In the genomic region with DNA sequence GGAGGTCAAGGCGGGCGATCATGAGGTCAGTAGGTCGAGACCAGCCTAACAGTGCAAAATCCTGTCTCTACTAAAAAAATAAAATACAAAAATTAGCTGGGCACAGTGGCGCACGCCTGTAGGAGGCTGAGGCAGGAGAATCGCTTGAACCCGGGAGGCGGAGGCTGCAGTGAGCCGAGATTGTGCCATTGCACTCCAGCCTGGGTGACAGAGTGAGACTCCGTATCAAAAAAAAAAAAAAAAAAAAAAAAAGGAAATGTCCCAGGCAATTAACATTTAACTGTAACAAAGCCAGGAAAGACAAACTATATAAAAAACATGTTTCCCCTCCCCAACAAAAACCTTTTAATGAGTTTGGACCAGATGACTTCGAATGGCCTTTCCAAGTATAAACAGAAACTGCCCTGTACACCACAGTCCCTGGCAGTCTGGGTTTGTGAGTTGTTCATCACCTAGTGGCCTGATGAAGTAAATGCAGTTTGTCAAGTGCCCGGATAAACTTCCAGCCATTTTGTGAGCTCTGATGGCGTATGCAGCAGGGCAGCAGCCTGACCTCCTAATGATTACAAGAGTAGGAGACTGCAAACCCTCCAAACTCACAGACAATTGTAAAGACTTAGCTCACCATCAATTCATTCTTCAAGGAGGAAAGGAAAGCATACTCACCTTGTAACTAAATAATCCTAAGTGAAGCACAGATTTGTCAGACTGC, we compare ENCODE assay signal across 8 cellular contexts. TPM values are rescaled to one million over a fixed set of nuclear protein-coding genes. Genes with fewer than 3 reads are reported as not detected.
A peak's percentile ranks its signal among the peaks of the same experiment; 100 is the strongest.
DNase-seq lines count a peak whose midpoint lies in the region; ATAC-seq and TF ChIP-seq lines count a peak whose summit lies in the region.

No MANE protein-coding gene starts in this region.

- no peaks in the 10 kb centered on the region for H3K27me3 Mint-ChIP-seq in glutamatergic neuron (ENCODE audit: unreplicated experiment)

- H3K4me3 ChIP-seq in adrenal gland (no peak overlapping the region), ovary (no peak overlapping the region)

- TF ChIP-seq POLR2A in adrenal gland (IDR thresholded peaks at IDR 0.05) (no peak), ovary (IDR thresholded peaks at IDR 0.05) (no peak)

- peak; percentile 43 for DNase-seq in NCI-H1092 (lab: John Stamatoyannopoulos, UW)
- DNase-seq in SK-MEL-5 (ENCODE audit: low read depth, low spot score) = peak; percentile 96
- peak; percentile 74 to 89 (median 79) for DNase-seq in adrenal gland
- DNase-seq in glutamatergic neuron = peak; percentile 34
- peak; percentile 45 to 74 (median 55) for DNase-seq in ovary

- no peaks in the 10 kb centered on the region for H3K36me3 Mint-ChIP-seq in glutamatergic neuron (ENCODE audit: unreplicated experiment)

- peak; percentile 67 for ATAC-seq in HG02588 (IDR thresholded peaks at IDR 0.05; ENCODE audit: unreplicated experiment)
- ATAC-seq in HG02763 (IDR thresholded peaks at IDR 0.05; ENCODE audit: unreplicated experiment) = no peak

- H3K4me1 ChIP-seq in adrenal gland (replicated peaks in 1 of 2) (peaks cover 8 to 14% of the 10 kb centered on the region in 2 donors), ovary (ENCODE audit: insufficient read depth) (peaks cover 3% of the 10 kb centered on the region)

- H3K27me3 ChIP-seq in adrenal gland = no peaks in the 10 kb centered on the region
- H3K27me3 ChIP-seq in ovary = no peaks in the 10 kb centered on the region

- H3K36me3 ChIP-seq in adrenal gland (replicated peaks in 1 of 2) (peaks cover 0 to 28% of the 10 kb centered on the region in 2 donors), ovary (no peaks in the 10 kb centered on the region)

- H3K9me3 ChIP-seq in adrenal gland (replicated peaks in 1 of 3) (no peaks in the 10 kb centered on the region), ovary (no peaks in the 10 kb centered on the region)

- WGBS in adrenal gland, 4 donors = 57 to 69% (median 64%) methylated on average over 12 to 13 of the region's 13 CpGs
- WGBS in ovary, 3 donors = 37 to 49% (median 43%) methylated on average over 13 of the region's 13 CpGs

- H3K4me3 Mint-ChIP-seq in glutamatergic neuron (ENCODE audit: unreplicated experiment) = no peak overlapping the region

- peak overlapping the region; percentile 50 for H3K27ac Mint-ChIP-seq in glutamatergic neuron (ENCODE audit: unreplicated experiment)

- H3K9me3 Mint-ChIP-seq in glutamatergic neuron (ENCODE audit: unreplicated experiment) = peaks cover 1% of the 10 kb centered on the region

- in situ Hi-C loops in SK-MEL-5 (cut with HindIII; ENCODE audit: low pct_unique_long_range_greater_than_20kb, low sequenced_read_pairs) = no loop called here

- H3K27ac ChIP-seq in adrenal gland (peak overlapping the region; percentile 31 to 85 (median 55)), ovary (peak overlapping the region; percentile 51 to 54)

- TF ChIP-seq EP300 in ovary (IDR thresholded peaks at IDR 0.05) = no peak

- H3K4me1 Mint-ChIP-seq in glutamatergic neuron (ENCODE audit: low read depth, unreplicated experiment) = peaks cover 2% of the 10 kb centered on the region

- TF ChIP-seq CTCF in GM12801 (IDR thresholded peaks at IDR 0.05; ENCODE audit: extremely low read depth, insufficient read length) (peak; percentile 24), adrenal gland (IDR thresholded peaks at IDR 0.05) (peak; percentile 73 to 95 (median 92)), glutamatergic neuron (IDR thresholded peaks at IDR 0.05; ENCODE audit: partially characterized antibody, unreplicated experiment) (peak; percentile 88), ovary (IDR thresholded peaks at IDR 0.05) (peak; percentile 67 to 89 (median 88))

- intact Hi-C loops in adrenal gland (cut with DNase I) (no loop called here), ovary (cut with DNase I) (no loop called here)

RNA-seq across cellular contexts. Expression of gene PCBP1, which starts 16.6 kb away (rescaled TPM):
- total RNA-seq in SK-MEL-5 (2014; rRNA removed; shearing (Covaris generic)) = 37.9 and 43.9 TPM in 2 replicates
- 414 and 471 TPM in 2 replicates for polyA plus RNA-seq in SK-MEL-5 (2015; cell fraction: cytosol; rRNA removed)
- 119 and 124 TPM in 2 replicates for polyA plus RNA-seq in SK-MEL-5 (2015; cell fraction: nucleus; rRNA removed)
- total RNA-seq in adrenal gland (100 to 1,000 TPM; 142 to 511 (median 317) TPM), glutamatergic neuron (ENCODE audit: unreplicated experiment) (301 TPM), ovary (100 to 1,000 TPM in 6 of 7 donors, 10 to 100 TPM in 1; 77.1 to 302 (median 267) TPM)
- polyA plus RNA-seq in adrenal gland (100 to 1,000 TPM; 269 to 405 (median 350) TPM), ovary (100 to 1,000 TPM; 207 to 272 TPM)

Comparison
In these comparisons a context has a peak if more than half of its experiments do, and no peak if none do; other contexts are left out.
1. CTCF ChIP-seq: peak in every context shown above with its lines; median percentile 92 in adrenal gland; 88 in glutamatergic neuron; 88 in ovary; 24 in GM12801.
2. DNase-seq: peak in every context shown above with its lines; median percentile 96 in SK-MEL-5; 79 in adrenal gland; 55 in ovary; 43 in NCI-H1092; 34 in glutamatergic neuron.